In the genomic region with DNA sequence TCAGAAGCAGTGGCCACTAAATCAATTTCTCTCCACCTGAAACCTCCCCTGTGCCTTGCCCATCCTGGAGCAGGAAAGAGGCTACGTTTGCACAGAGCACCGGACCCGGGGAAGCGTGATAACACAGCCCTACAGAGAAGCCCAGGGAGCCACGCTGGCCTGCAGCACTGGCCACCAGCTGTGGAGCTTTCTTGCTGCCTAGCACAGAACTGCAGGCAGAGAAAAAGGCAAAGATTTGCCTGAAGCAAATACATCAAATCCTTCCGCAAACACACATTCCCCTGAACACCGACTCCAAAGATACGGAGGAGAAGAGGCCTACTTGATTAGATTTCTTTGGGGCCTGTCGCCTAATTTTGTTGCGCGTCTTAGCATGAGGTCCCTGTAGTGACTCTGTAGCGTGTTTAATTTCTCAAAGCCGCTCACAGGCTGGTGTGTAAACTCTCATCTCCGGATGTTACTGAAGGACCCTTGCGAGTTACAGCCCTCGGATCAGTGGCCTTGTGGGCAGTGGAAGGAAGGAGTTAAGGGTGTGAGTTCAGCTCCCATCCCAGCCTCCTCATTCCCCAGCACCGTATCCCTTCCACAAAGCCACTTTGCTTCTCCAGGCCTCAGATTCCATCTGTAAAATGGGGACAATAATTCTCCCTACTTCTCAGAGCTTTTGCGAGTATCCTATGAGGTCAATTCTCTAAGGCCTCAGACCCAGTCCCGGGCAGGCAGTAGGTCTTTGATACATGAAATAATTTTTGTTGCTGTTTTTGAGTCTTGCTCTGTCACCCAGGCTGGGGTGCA, we compare ENCODE assay signal across 13 cellular contexts.
DNase-seq lines count a peak whose midpoint lies in the region; ATAC-seq, FAIRE-seq and TF ChIP-seq lines count a peak whose summit lies in the region.
"Had no signal": no experiment of that assay in that cellular context is flagged by ENCODE, and none has a peak within 500 bp of the region (broad histone marks: within the 10 kb centered on the region; RNA-seq: fewer than 3 reads in every experiment).

No MANE protein-coding gene starts in this region.

- H3K9me3 ChIP-seq in CD8-positive, alpha-beta memory T cell (ENCODE audit: low read length), result no peaks in the 10 kb centered on the region
- peaks cover 3% of the 10 kb centered on the region; the same call in 1 of the 2 replicates for H3K9me3 ChIP-seq in Panc1 (ENCODE audit: control insufficient read depth, insufficient read depth, low read depth, low read length)
- H3K9me3 ChIP-seq in kidney (ENCODE audit: control insufficient read depth in 1 of 2, low read length in 2 of 2), result peaks cover 0 to 4% of the 10 kb centered on the region in 2 donors
- H3K9me3 ChIP-seq in skeletal muscle tissue (ENCODE audit: control insufficient read depth in 3 of 3, low read length in 3 of 3), result peaks cover 0 to 5% (median 0%) of the 10 kb centered on the region in 3 donors

- no peaks in the 10 kb centered on the region for H3K27me3 ChIP-seq in CD8-positive, alpha-beta memory T cell (ENCODE audit: insufficient read depth, low read length, poor library complexity, severe bottlenecking)
- H3K27me3 ChIP-seq in Panc1 (ENCODE audit: control insufficient read depth, insufficient read depth, low read length) (no peaks in the 10 kb centered on the region), skeletal muscle tissue (ENCODE audit: control insufficient read depth in 3 of 3, insufficient read depth in 3 of 3, low read length in 3 of 3) (no peaks in the 10 kb centered on the region)

- in situ Hi-C loops in Panc1 (cut with HindIII; ENCODE audit: low pct_unique_long_range_greater_than_20kb, low sequenced_read_pairs) (no loop called here), GM13976 (cut with MboI; ENCODE audit: low sequenced_read_pairs, unreplicated experiment) (no loop called here)

- H3K27me3 Mint-ChIP-seq in CD8-positive, alpha-beta memory T cell, result peaks cover 0 to 2% of the 10 kb centered on the region in 2 donors

- no peaks in the 10 kb centered on the region for H3K9me3 Mint-ChIP-seq in CD8-positive, alpha-beta memory T cell
- H3K9me3 Mint-ChIP-seq: natural killer cell treated with Interleukin-12 subunit alpha and Interleukin-12 subunit beta and Interleukin-15 and Interleukin-18, amount 100 ng/mL, for 72 hours had no signal

- no peak for DNase-seq in CD8-positive, alpha-beta memory T cell
- DNase-seq in Panc1 (ENCODE audit: low read depth, low spot score) (no peak), kidney (no peak), GM13976 (ENCODE audit: low spot score) (no peak), left colon (no peak)
- no peak for DNase-seq in stimulated activated naive CD8-positive, alpha-beta T cell treated with anti-CD3 and anti-CD28 coated beads, Interleukin-15, Interleukin-2, amounts not matched to agents 100 U/mL and 50 U/mL, for 24 hours
- DNase-seq: activated CD8-positive, alpha-beta T cell treated with anti-CD3 and anti-CD28 coated beads for 36 hours; cerebellar nuclear complex; stimulated activated CD4-positive, alpha-beta T cell treated with anti-CD3 and anti-CD28 coated beads, Interleukin-15, amount 100 ng/mL, for 24 hours; stimulated activated CD8-positive, alpha-beta memory T cell treated with anti-CD3 and anti-CD28 coated beads, Interleukin-4, amount 100 ng/mL, for 48 hours had no signal

- CTCF ChIA-PET in CD8-positive, alpha-beta memory T cell (lab: Charles Lee), result interaction anchor here (1.3 kb wide), 1 partner anchor 305 kb away, joined by 3 read pairs; no protein-coding TSS in a partner anchor
- CTCF ChIA-PET in Panc1 (lab: Charles Lee), result interaction anchor here (0.6 kb wide), 1 partner anchor 15 kb away, joined by 4 read pairs; no protein-coding TSS in a partner anchor

- peak overlapping the region in 1 of 7 donors; percentile 17 for H3K4me3 Mint-ChIP-seq in CD8-positive, alpha-beta memory T cell
- H3K4me3 Mint-ChIP-seq: activated CD8-positive, alpha-beta T cell treated with anti-CD3 and anti-CD28 coated beads for 36 hours; natural killer cell treated with Interleukin-12 subunit alpha and Interleukin-12 subunit beta and Interleukin-15 and Interleukin-18, amount 100 ng/mL, for 72 hours had no signal

- no TSS peak for BruUV-seq in Panc1 (replicated peaks; lab: Mats Ljungman, UMichigan)

- intact Hi-C loops in Panc1 (cut with micrococcal nuclease; ENCODE audit: unreplicated experiment) (loop anchor here (10.0 kb wide), 1 partner anchor 65 kb away; no protein-coding TSS in a partner anchor), kidney (cut with DNase I) (no loop called here), left colon (cut with DNase I, micrococcal nuclease) (loop anchor here in 1 of 2 donors (10.0 kb wide), 1 partner anchor 335 kb away; no protein-coding TSS in a partner anchor)

- TF ChIP-seq CTCF in Panc1 (IDR thresholded peaks at IDR 0.05), result no peak
- TF ChIP-seq CTCF in kidney (IDR thresholded peaks at IDR 0.05; ENCODE audit: borderline replicate concordance, extremely low read depth, insufficient read depth), result no peak
- TF ChIP-seq CTCF in GM13976 (IDR thresholded peaks at IDR 0.05; ENCODE audit: borderline replicate concordance, control extremely low read depth, extremely low read depth, insufficient read depth, missing control alignments), result no peak

- ATAC-seq in Panc1, result peak; percentile 6; the same call in 1 of the 2 replicates
- ATAC-seq in stimulated activated naive CD8-positive, alpha-beta T cell treated with anti-CD3 and anti-CD28 coated beads, Interleukin-15, Interleukin-2, amounts not matched to agents 100 U/mL and 50 U/mL, for 24 hours, result no peak
- no peak for ATAC-seq in HG02884 (IDR thresholded peaks at IDR 0.05; ENCODE audit: unreplicated experiment)
- ATAC-seq in left colon, result no peak
- ATAC-seq: activated CD8-positive, alpha-beta T cell treated with anti-CD3 and anti-CD28 coated beads for 36 hours; natural killer cell treated with Interleukin-12 subunit alpha and Interleukin-12 subunit beta and Interleukin-15 and Interleukin-18, amount 100 ng/mL, for 72 hours had no signal

- no peak overlapping the region for H3K4me3 ChIP-seq in CD8-positive, alpha-beta memory T cell (ENCODE audit: low read length)
- H3K4me3 ChIP-seq in Panc1 (ENCODE audit: low read depth in 2 of 2, low read length in 2 of 2), result no peak overlapping the region
- H3K4me3 ChIP-seq in kidney (ENCODE audit: low read length in 2 of 2), result no peak overlapping the region
- no peak overlapping the region for H3K4me3 ChIP-seq in skeletal muscle tissue (ENCODE audit: low read length in 3 of 3)

- peak overlapping the region; percentile 20 for H3K27ac ChIP-seq in CD8-positive, alpha-beta memory T cell (ENCODE audit: low read depth, low read length)
- H3K27ac ChIP-seq in Panc1 (ENCODE audit: low read length) (peak overlapping the region; percentile 90), kidney (ENCODE audit: low read depth in 2 of 2, low read length in 2 of 2) (peak overlapping the region; percentile 99 to 100), skeletal muscle tissue (ENCODE audit: low read depth, low read length) (peak overlapping the region; percentile 100)

- no peaks in the 10 kb centered on the region for H3K36me3 ChIP-seq in CD8-positive, alpha-beta memory T cell (ENCODE audit: insufficient read depth, low read length)
- H3K36me3 ChIP-seq in Panc1 (ENCODE audit: control insufficient read depth, insufficient read depth, low read length) (no peaks in the 10 kb centered on the region), kidney (ENCODE audit: control insufficient read depth in 1 of 2, insufficient read depth in 2 of 2, low read length in 2 of 2) (no peaks in the 10 kb centered on the region), skeletal muscle tissue (ENCODE audit: control insufficient read depth in 3 of 3, insufficient read depth in 3 of 3, low read length in 3 of 3) (no peaks in the 10 kb centered on the region)

- peak overlapping the region; percentile 17 to 43 for H3K9ac ChIP-seq in kidney (ENCODE audit: low read length in 2 of 2)
- peak overlapping the region in 1 of 3 donors; percentile 16 for H3K9ac ChIP-seq in skeletal muscle tissue (ENCODE audit: low read depth in 1 of 3, low read length in 3 of 3)

- H3K4me1 ChIP-seq in CD8-positive, alpha-beta memory T cell (ENCODE audit: insufficient read depth, low read length), result peaks cover 15% of the 10 kb centered on the region
- H3K4me1 ChIP-seq in Panc1 (ENCODE audit: control insufficient read depth, insufficient read depth, low read length) (peaks cover 57% of the 10 kb centered on the region), kidney (ENCODE audit: control insufficient read depth in 1 of 2, insufficient read depth in 1 of 2, low read depth in 1 of 2, low read length in 2 of 2) (peaks cover 25 to 38% of the 10 kb centered on the region in 2 donors), skeletal muscle tissue (ENCODE audit: control insufficient read depth in 3 of 3, insufficient read depth in 3 of 3, low read length in 3 of 3) (peaks cover 28 to 40% (median 38%) of the 10 kb centered on the region in 3 donors)

- H3K27ac Mint-ChIP-seq in CD8-positive, alpha-beta memory T cell, result peak overlapping the region in 2 of 8 donors; percentile 17 to 38
- H3K27ac Mint-ChIP-seq: activated CD8-positive, alpha-beta T cell treated with anti-CD3 and anti-CD28 coated beads for 36 hours had no signal

- no peak for FAIRE-seq in kidney (lab: Jason Lieb, UNC)

- H3K4me1 Mint-ChIP-seq in CD8-positive, alpha-beta memory T cell, result peaks cover 5 to 25% (median 5%) of the 10 kb centered on the region in 3 donors

- POLR2A ChIA-PET in CD8-positive, alpha-beta memory T cell (lab: Charles Lee), result no interaction called here
- POLR2A ChIA-PET in Panc1 (lab: Charles Lee), result interaction anchor here (0.5 kb wide), 1 partner anchor 14 kb away, joined by 5 read pairs; no protein-coding TSS in a partner anchor

- H3K36me3 Mint-ChIP-seq in CD8-positive, alpha-beta memory T cell, result no peaks in the 10 kb centered on the region
- H3K36me3 Mint-ChIP-seq: natural killer cell treated with Interleukin-12 subunit alpha and Interleukin-12 subunit beta and Interleukin-15 and Interleukin-18, amount 100 ng/mL, for 72 hours had no signal

Comparison
In these comparisons a context has a peak if more than half of its experiments do, and no peak if none do; other contexts are left out.
1. H3K27ac ChIP-seq: peak in every context shown above with its lines; median percentile 100 in skeletal muscle tissue; 100 in kidney; 90 in Panc1; 20 in CD8-positive, alpha-beta memory T cell.